In genomic region chr3:146086211-146086610, GRCh38 we compare ENCODE assay signal across 18 cellular contexts.
"Had no signal": no experiment of that assay in that cellular context is flagged by ENCODE, and none has a peak within 500 bp of the region (broad histone marks: within the 10 kb centered on the region; RNA-seq: fewer than 3 reads in every experiment).

No MANE protein-coding gene starts in this region.

- H3K4me1 ChIP-seq: left ventricle myocardium inferior, parathyroid adenoma, spleen, uterus had no signal

- H3K9me3 ChIP-seq: left ventricle myocardium inferior, spleen, tibial nerve, uterus had no signal

- H3K27me3 ChIP-seq: spleen, tibial nerve, uterus had no signal

- ATAC-seq: naive thymus-derived CD4-positive, alpha-beta T cell; natural killer cell treated with Interleukin-12 subunit alpha and Interleukin-12 subunit beta and Interleukin-15 and Interleukin-18, amount 100 ng/mL, for 72 hours; right cardiac atrium; sciatic nerve; stimulated activated effector memory CD8-positive, alpha-beta T cell treated with anti-CD3 and anti-CD28 coated beads, Interleukin-12 subunit alpha, Interleukin-12 subunit beta, amount 100 ng/mL, for 72 hours had no signal

- H3K4me3 ChIP-seq: left ventricle myocardium inferior, lung, spleen, tibial nerve, uterus had no signal

- H3K36me3 ChIP-seq: left ventricle myocardium inferior, spleen, tibial nerve, uterus had no signal

- DNase-seq: hypothalamus; immature natural killer cell; islet precursor cell; left ventricle myocardium inferior; naive thymus-derived CD4-positive, alpha-beta T cell; nucleus accumbens; right cardiac atrium; small intestine; spleen; stimulated activated CD4-positive, alpha-beta T cell treated with anti-CD3 and anti-CD28 coated beads, Interleukin-4, amount 100 ng/mL, for 24 hours; stimulated activated naive CD4-positive, alpha-beta T cell; uterus had no signal

- H3K79me2 ChIP-seq: parathyroid adenoma had no signal

- H2AFZ ChIP-seq: parathyroid adenoma had no signal

- H3K9ac ChIP-seq: parathyroid adenoma had no signal

- H3K27ac ChIP-seq: left ventricle myocardium inferior, parathyroid adenoma, spleen, tibial nerve, uterus had no signal
